Comparison of ENCODE assay signal across 22 cellular contexts in genomic region chrX:11611965-11612364, GRCh38. TPM values are rescaled to one million over a fixed set of nuclear protein-coding genes. Genes with fewer than 3 reads are reported as not detected.
A peak's percentile ranks its signal among the peaks of the same experiment; 100 is the strongest.
DNase-seq lines count a peak whose midpoint lies in the region; ATAC-seq and FAIRE-seq lines count a peak whose summit lies in the region.
"Had no signal": no experiment of that assay in that cellular context is flagged by ENCODE, and none has a peak within 500 bp of the region (broad histone marks: within the 10 kb centered on the region; RNA-seq: fewer than 3 reads in every experiment).

No MANE protein-coding gene starts in this region.

- peaks cover 2 to 16% of the 10 kb centered on the region in 2 donors for H3K4me1 Mint-ChIP-seq in stimulated activated naive B cell treated with anti-CD40 and anti-IgM and Interleukin-4, amounts not matched to agents 10 μg/mL and 1 μg/mL and 100 μg/mL, for 72 hours
- H3K4me1 Mint-ChIP-seq: CD8-positive, alpha-beta memory T cell; central memory CD8-positive, alpha-beta T cell had no signal

- H3K9me3 ChIP-seq in small intestine (ENCODE audit: control insufficient read depth, low read depth), result no peaks in the 10 kb centered on the region

- H3K36me3 ChIP-seq in small intestine (ENCODE audit: control insufficient read depth in 2 of 2, insufficient read depth in 2 of 2, low read length in 2 of 2), result no peaks in the 10 kb centered on the region

- H3K27ac Mint-ChIP-seq in stimulated activated naive B cell treated with anti-CD40 and anti-IgM and Interleukin-4, amounts not matched to agents 10 μg/mL and 1 μg/mL and 100 μg/mL, for 72 hours, result no peak overlapping the region
- H3K27ac Mint-ChIP-seq: activated naive CD4-positive, alpha-beta T cell treated with anti-CD3 and anti-CD28 coated beads for 36 hours; CD8-positive, alpha-beta memory T cell; naive thymus-derived CD8-positive, alpha-beta T cell had no signal

- no peak for DNase-seq in stimulated activated naive B cell treated with anti-CD40 and anti-IgM and Interleukin-4, amounts not matched to agents 10 μg/mL and 1 μg/mL and 100 μg/mL, for 72 hours
- DNase-seq in small intestine (no peak), iPS-NIHi11 (ENCODE audit: low spot score) (no peak), SW 1271 (lab: John Stamatoyannopoulos, UW) (no peak)
- DNase-seq: activated CD4-positive, alpha-beta T cell treated with anti-CD3 and anti-CD28 coated beads, Interleukin-2, amount 50 U/mL, for 1 hour; activated naive CD4-positive, alpha-beta T cell treated with anti-CD3 and anti-CD28 coated beads for 36 hours; anterior cingulate cortex; CD8-positive, alpha-beta memory T cell; DMS53; foreskin melanocyte; mesenchymal stem cell; naive thymus-derived CD8-positive, alpha-beta T cell; NCI-H1048; NCI-H2029; right cardiac atrium; Right ventricle myocardium superior; T-helper 1 cell had no signal

- H3K27me3 ChIP-seq in small intestine (ENCODE audit: control insufficient read depth in 2 of 2, insufficient read depth in 2 of 2, low read length in 2 of 2), result no peaks in the 10 kb centered on the region

- ATAC-seq in GM18868 (IDR thresholded peaks at IDR 0.05; ENCODE audit: unreplicated experiment) (peak; percentile 68), HG02610 (IDR thresholded peaks at IDR 0.05; ENCODE audit: unreplicated experiment) (peak; percentile 67), HG03520 (IDR thresholded peaks at IDR 0.05; ENCODE audit: unreplicated experiment) (peak; percentile 56)
- ATAC-seq in stimulated activated naive B cell treated with anti-CD40 and anti-IgM and Interleukin-4, amounts not matched to agents 10 μg/mL and 1 μg/mL and 100 μg/mL, for 72 hours (replicated peaks), result peak; percentile 67 to 71
- ATAC-seq: naive thymus-derived CD8-positive, alpha-beta T cell; right cardiac atrium had no signal

- H3K36me3 Mint-ChIP-seq in stimulated activated naive B cell treated with anti-CD40 and anti-IgM and Interleukin-4, amounts not matched to agents 10 μg/mL and 1 μg/mL and 100 μg/mL, for 72 hours, result no peaks in the 10 kb centered on the region
- H3K36me3 Mint-ChIP-seq: CD8-positive, alpha-beta memory T cell; naive thymus-derived CD8-positive, alpha-beta T cell had no signal

- no peaks in the 10 kb centered on the region for H3K4me1 ChIP-seq in small intestine (ENCODE audit: control insufficient read depth in 2 of 2, insufficient read depth in 1 of 2, low read depth in 1 of 2, low read length in 1 of 2)

- WGBS in small intestine, 3 donors, result 13 to 27% (median 16%) methylated on average over 1 of the region's 1 CpG

- peaks cover 7 to 12% of the 10 kb centered on the region in 2 donors for H3K9me3 Mint-ChIP-seq in stimulated activated naive B cell treated with anti-CD40 and anti-IgM and Interleukin-4, amounts not matched to agents 10 μg/mL and 1 μg/mL and 100 μg/mL, for 72 hours
- H3K9me3 Mint-ChIP-seq: activated naive CD4-positive, alpha-beta T cell treated with anti-CD3 and anti-CD28 coated beads for 36 hours; central memory CD8-positive, alpha-beta T cell had no signal

- peaks cover 0 to 5% of the 10 kb centered on the region in 2 donors for H3K27me3 Mint-ChIP-seq in stimulated activated naive B cell treated with anti-CD40 and anti-IgM and Interleukin-4, amounts not matched to agents 10 μg/mL and 1 μg/mL and 100 μg/mL, for 72 hours
- H3K27me3 Mint-ChIP-seq: central memory CD8-positive, alpha-beta T cell had no signal

- H3K4me3 ChIP-seq in small intestine (ENCODE audit: low read depth in 1 of 2, low read length in 2 of 2), result no peak overlapping the region

- no peak overlapping the region for H3K27ac ChIP-seq in small intestine (ENCODE audit: low read depth in 1 of 2, low read length in 1 of 2)
- H3K27ac ChIP-seq: epithelial cell of prostate had no signal

- FAIRE-seq in small intestine (lab: Jason Lieb, UNC), result no peak

- H3K4me3 Mint-ChIP-seq in stimulated activated naive B cell treated with anti-CD40 and anti-IgM and Interleukin-4, amounts not matched to agents 10 μg/mL and 1 μg/mL and 100 μg/mL, for 72 hours, result no peak overlapping the region
- H3K4me3 Mint-ChIP-seq: activated naive CD4-positive, alpha-beta T cell treated with anti-CD3 and anti-CD28 coated beads for 36 hours; CD8-positive, alpha-beta memory T cell; central memory CD8-positive, alpha-beta T cell; naive thymus-derived CD8-positive, alpha-beta T cell had no signal

RNA-seq across cellular contexts. Expression of gene ARHGAP6, which starts 53.8 kb away (rescaled TPM):
- polyA plus RNA-seq in small intestine, result 1 to 10 TPM in 2 of 3 donors, not detected in 1; 1.1 to 3.3 TPM
- polyA plus RNA-seq: CD8-positive, alpha-beta memory T cell; naive thymus-derived CD8-positive, alpha-beta T cell had no signal
